Comparison of ENCODE assay signal across 21 cellular contexts in genomic region chr10:120115959-120116358, GRCh38.
"Had no signal": no experiment of that assay in that cellular context is flagged by ENCODE, and none has a peak within 500 bp of the region (broad histone marks: within the 10 kb centered on the region; RNA-seq: fewer than 3 reads in every experiment).

No MANE protein-coding gene starts in this region.

- DNase-seq: activated CD4-positive, alpha-beta T cell treated with anti-CD3 and anti-CD28 coated beads, Interleukin-2, amount 50 U/mL, for 1 hour; activated CD8-positive, alpha-beta T cell treated with anti-CD3 and anti-CD28 coated beads, Interleukin-2, amount 10 ng/mL, durations not matched to agents 7 days and 5 days; activated gamma-delta T cell treated with Interleukin-2 at 50 U/mL for 16 hours; activated T-cell treated with anti-CD3 and anti-CD28 coated beads, Interleukin-2, amount 50 U/mL, for 1 hour; anterior cingulate cortex; body of pancreas; gastrocnemius medialis; left ventricle myocardium inferior; midbrain; pancreas; small intestine; stimulated activated CD4-positive, alpha-beta T cell treated with anti-CD3 and anti-CD28 coated beads, Interleukin-2, amount 100 ng/mL, for 24 hours; stomach had no signal

- H3K27me3 ChIP-seq: body of pancreas, cardiac muscle cell, gastrocnemius medialis, suprapubic skin, tibial nerve had no signal

- H3K27ac ChIP-seq: body of pancreas, cardiac muscle cell, gastrocnemius medialis, left ventricle myocardium inferior, pancreas, stomach, suprapubic skin, tibial nerve had no signal

- H3K36me3 Mint-ChIP-seq: activated naive CD4-positive, alpha-beta T cell treated with anti-CD3 and anti-CD28 coated beads, Interleukin-2, amount 50 U/mL, for 24 hours; stimulated activated memory B cell treated with anti-CD40 and anti-IgM and Interleukin-4, amounts not matched to agents 10 μg/mL and 1 μg/mL and 100 μg/mL, for 72 hours had no signal

- H3K4me1 Mint-ChIP-seq: activated naive CD4-positive, alpha-beta T cell treated with anti-CD3 and anti-CD28 coated beads, Interleukin-2, amount 50 U/mL, for 24 hours; stimulated activated memory B cell treated with anti-CD40 and anti-IgM and Interleukin-4, amounts not matched to agents 10 μg/mL and 1 μg/mL and 100 μg/mL, for 72 hours had no signal

- H3K36me3 ChIP-seq: cardiac muscle cell, gastrocnemius medialis, left ventricle myocardium inferior, pancreas, stomach, suprapubic skin, tibial nerve had no signal

- H3K4me3 Mint-ChIP-seq: activated CD8-positive, alpha-beta T cell treated with anti-CD3 and anti-CD28 coated beads, Interleukin-2, amount 10 ng/mL, durations not matched to agents 7 days and 5 days; activated naive CD4-positive, alpha-beta T cell treated with anti-CD3 and anti-CD28 coated beads, Interleukin-2, amount 50 U/mL, for 24 hours; nephron; stimulated activated memory B cell treated with anti-CD40 and anti-IgM and Interleukin-4, amounts not matched to agents 10 μg/mL and 1 μg/mL and 100 μg/mL, for 72 hours had no signal

- H3K4me1 ChIP-seq: body of pancreas, gastrocnemius medialis, left ventricle myocardium inferior, pancreas, stomach, suprapubic skin, tibial nerve had no signal

- ATAC-seq: activated CD4-positive, CD25-positive, alpha-beta regulatory T cell treated with anti-CD3 and anti-CD28 coated beads, Interleukin-2, amount 50 U/mL, for 24 hours; activated CD8-positive, alpha-beta T cell treated with anti-CD3 and anti-CD28 coated beads, Interleukin-2, amount 10 ng/mL, durations not matched to agents 7 days and 5 days; body of pancreas; gastrocnemius medialis; pancreas; sciatic nerve; stimulated activated memory B cell treated with anti-CD40 and anti-IgM and Interleukin-4, amounts not matched to agents 10 μg/mL and 1 μg/mL and 100 μg/mL, for 72 hours had no signal

- H3K27ac Mint-ChIP-seq: activated CD8-positive, alpha-beta T cell treated with anti-CD3 and anti-CD28 coated beads, Interleukin-2, amount 10 ng/mL, durations not matched to agents 7 days and 5 days; activated naive CD4-positive, alpha-beta T cell treated with anti-CD3 and anti-CD28 coated beads, Interleukin-2, amount 50 U/mL, for 24 hours; stimulated activated memory B cell treated with anti-CD40 and anti-IgM and Interleukin-4, amounts not matched to agents 10 μg/mL and 1 μg/mL and 100 μg/mL, for 72 hours had no signal

- H3K4me3 ChIP-seq: body of pancreas, cardiac muscle cell, gastrocnemius medialis, left ventricle myocardium inferior, pancreas, stomach, suprapubic skin, tibial nerve had no signal
